13 cellular contexts compared by ENCODE assay signal in genomic region chr22:28893810-28894209, GRCh38.
"Had no signal": no experiment of that assay in that cellular context is flagged by ENCODE, and none has a peak within 500 bp of the region (broad histone marks: within the 10 kb centered on the region; RNA-seq: fewer than 3 reads in every experiment).

No MANE protein-coding gene starts in this region.

- H3K36me3 ChIP-seq: left lung, prostate gland, right lobe of liver, suprapubic skin had no signal

- H3K27me3 ChIP-seq: dorsolateral prefrontal cortex, foreskin keratinocyte, left lung, right lobe of liver, suprapubic skin had no signal

- H3K4me3 ChIP-seq: dorsolateral prefrontal cortex, left lung, prostate gland, right lobe of liver, suprapubic skin had no signal

- ATAC-seq: left lung; stimulated activated naive CD8-positive, alpha-beta T cell treated with anti-CD3 and anti-CD28 coated beads, Interleukin-15, Interleukin-2, amounts not matched to agents 100 U/mL and 50 U/mL, for 24 hours had no signal

- H3K9me3 ChIP-seq: left lung, prostate gland, right lobe of liver, suprapubic skin had no signal

- DNase-seq: activated CD4-positive, alpha-beta memory T cell treated with anti-CD3 and anti-CD28 coated beads, Interleukin-2, amount 10 ng/mL, durations not matched to agents 7 days and 5 days; activated naive CD8-positive, alpha-beta T cell treated with anti-CD3 and anti-CD28 coated beads, Interleukin-2, amount 10 ng/mL, durations not matched to agents 7 days and 5 days; left lung; mesenchymal stem cell; nephron progenitor cell; right lobe of liver; stimulated activated CD4-positive, alpha-beta T cell treated with anti-CD3 and anti-CD28 coated beads, Interleukin-12 subunit alpha, Interleukin-12 subunit beta, amount 100 ng/mL, for 4 hours; stimulated activated naive CD8-positive, alpha-beta T cell treated with anti-CD3 and anti-CD28 coated beads, Interleukin-15, Interleukin-2, amounts not matched to agents 100 U/mL and 50 U/mL, for 24 hours; T-helper 9 cell had no signal

- H3K27ac ChIP-seq: foreskin keratinocyte, left lung, right lobe of liver had no signal
